Comparison of ENCODE assay signal across 14 cellular contexts in genomic region chr11:61551630-61552029, GRCh38. TPM values are rescaled to one million over a fixed set of nuclear protein-coding genes. Genes with fewer than 3 reads are reported as not detected.
DNase-seq lines count a peak whose midpoint lies in the region; ATAC-seq and TF ChIP-seq lines count a peak whose summit lies in the region.
"Had no signal": no experiment of that assay in that cellular context is flagged by ENCODE, and none has a peak within 500 bp of the region (broad histone marks: within the 10 kb centered on the region; RNA-seq: fewer than 3 reads in every experiment).

No MANE protein-coding gene starts in this region.

- CTCF ChIA-PET in PC-3 (lab: Charles Lee): no interaction called here

- no peaks in the 10 kb centered on the region for H3K9me2 ChIP-seq in PC-3 (replicated peaks; ENCODE audit: low read length)

- no peaks in the 10 kb centered on the region for H3K36me3 Mint-ChIP-seq in activated T-cell treated with anti-CD3 and anti-CD28 coated beads, Interleukin-2, amount 50 U/mL, for 4 hours (ENCODE audit: insufficient read depth)
- H3K36me3 Mint-ChIP-seq: activated CD8-positive, alpha-beta memory T cell treated with anti-CD3 and anti-CD28 coated beads, Interleukin-2, amount 10 ng/mL, durations not matched to agents 7 days and 5 days had no signal

- H3K27me3 Mint-ChIP-seq in activated T-cell treated with anti-CD3 and anti-CD28 coated beads, Interleukin-2, amount 50 U/mL, for 4 hours (ENCODE audit: low read depth): peaks cover 56% of the 10 kb centered on the region

- peak; percentile 81 for DNase-seq in Daoy (ENCODE audit: low read depth)
- DNase-seq in PC-3: peak; percentile 31
- peak; percentile 99 for DNase-seq in osteoblast (ENCODE audit: insufficient read length, low spot score, missing footprints)
- no peak for DNase-seq in amniotic stem cell (lab: John Stamatoyannopoulos, UW)
- no peak for DNase-seq in activated T-cell treated with anti-CD3 and anti-CD28 coated beads, Interleukin-2, amount 50 U/mL, for 4 hours
- DNase-seq: activated CD8-positive, alpha-beta memory T cell treated with anti-CD3 and anti-CD28 coated beads, Interleukin-2, amount 10 ng/mL, durations not matched to agents 7 days and 5 days; amygdala; CD4-positive, alpha-beta T cell; NCI-H2171; OCI-M1; small intestine had no signal

- POLR2A ChIA-PET in PC-3 (lab: Charles Lee; ENCODE audit: unreplicated experiment): no interaction called here

- no peak overlapping the region for H2AFZ ChIP-seq in PC-3 (ENCODE audit: low read length)
- H2AFZ ChIP-seq in osteoblast (ENCODE audit: low read length): peak overlapping the region; percentile 64

- no peaks in the 10 kb centered on the region for H3K9me3 Mint-ChIP-seq in activated T-cell treated with anti-CD3 and anti-CD28 coated beads, Interleukin-2, amount 50 U/mL, for 4 hours
- H3K9me3 Mint-ChIP-seq: CD4-positive, alpha-beta T cell had no signal

- no peaks in the 10 kb centered on the region for H3K9me3 ChIP-seq in PC-3 (ENCODE audit: low read length)
- H3K9me3 ChIP-seq in osteoblast (ENCODE audit: low read depth, low read length): no peaks in the 10 kb centered on the region

- H3K4me1 ChIP-seq in PC-3 (ENCODE audit: insufficient read depth, low read length): peaks cover 13% of the 10 kb centered on the region
- H3K4me1 ChIP-seq in osteoblast (ENCODE audit: insufficient read depth, low read length): peaks cover 18% of the 10 kb centered on the region

- H3K4me3 ChIP-seq in PC-3 (ENCODE audit: low read length) (no peak overlapping the region), osteoblast (ENCODE audit: insufficient read depth, low read length) (peak overlapping the region; percentile 55)

- no peak overlapping the region for H3K4me3 Mint-ChIP-seq in activated T-cell treated with anti-CD3 and anti-CD28 coated beads, Interleukin-2, amount 50 U/mL, for 4 hours
- H3K4me3 Mint-ChIP-seq: activated CD8-positive, alpha-beta memory T cell treated with anti-CD3 and anti-CD28 coated beads, Interleukin-2, amount 10 ng/mL, durations not matched to agents 7 days and 5 days; CD4-positive, alpha-beta T cell had no signal

- intact Hi-C loops in PC-3 (cut with micrococcal nuclease): no loop called here

- no TSS peak for BruUV-seq in PC-3 (replicated peaks; lab: Mats Ljungman, UMichigan)

- H3F3A ChIP-seq in PC-3 (ENCODE audit: low read length, unreplicated experiment): no peaks in the 10 kb centered on the region

- H3K36me3 ChIP-seq in PC-3 (ENCODE audit: low read depth, low read length): no peaks in the 10 kb centered on the region
- no peaks in the 10 kb centered on the region for H3K36me3 ChIP-seq in osteoblast (ENCODE audit: insufficient read depth, low read length)

- no peak; the same call in 1 of the 2 replicates for ATAC-seq in PC-3
- ATAC-seq in esophagus mucosa: peak; percentile 21
- ATAC-seq in activated T-cell treated with anti-CD3 and anti-CD28 coated beads, Interleukin-2, amount 50 U/mL, for 4 hours: no peak
- ATAC-seq in GM21390 (IDR thresholded peaks at IDR 0.05; ENCODE audit: unreplicated experiment): no peak
- ATAC-seq in HG02885 (IDR thresholded peaks at IDR 0.05; ENCODE audit: poor library complexity, unreplicated experiment): no peak
- ATAC-seq: activated CD8-positive, alpha-beta memory T cell treated with anti-CD3 and anti-CD28 coated beads, Interleukin-2, amount 10 ng/mL, durations not matched to agents 7 days and 5 days had no signal

- H3K4me1 Mint-ChIP-seq in activated T-cell treated with anti-CD3 and anti-CD28 coated beads, Interleukin-2, amount 50 U/mL, for 4 hours (ENCODE audit: low read depth): peaks cover 11% of the 10 kb centered on the region
- H3K4me1 Mint-ChIP-seq: activated CD8-positive, alpha-beta memory T cell treated with anti-CD3 and anti-CD28 coated beads, Interleukin-2, amount 10 ng/mL, durations not matched to agents 7 days and 5 days had no signal

- no peaks in the 10 kb centered on the region for H4K20me1 ChIP-seq in PC-3 (ENCODE audit: low read length)
- no peaks in the 10 kb centered on the region for H4K20me1 ChIP-seq in osteoblast (ENCODE audit: insufficient read depth, low read length)

- H3K27ac ChIP-seq in PC-3 (ENCODE audit: low read length) (no peak overlapping the region), osteoblast (ENCODE audit: low read depth, low read length) (peak overlapping the region; percentile 53)

- H3K27me3 ChIP-seq in PC-3 (ENCODE audit: low read length) (no peaks in the 10 kb centered on the region), osteoblast (ENCODE audit: insufficient read depth, low read length) (peaks cover 26% of the 10 kb centered on the region)

- H3K4me2 ChIP-seq in PC-3 (ENCODE audit: low read length) (no peak overlapping the region), osteoblast (ENCODE audit: insufficient read depth, low read length) (peak overlapping the region; percentile 64)

- H3K9ac ChIP-seq in PC-3 (ENCODE audit: low read length): no peak overlapping the region

- no peaks in the 10 kb centered on the region for H3K79me2 ChIP-seq in PC-3 (ENCODE audit: low read length)
- H3K79me2 ChIP-seq in osteoblast (ENCODE audit: insufficient read depth, low read length): no peaks in the 10 kb centered on the region

- TF ChIP-seq CTCF in PC-3 (conservative IDR thresholded peaks at IDR 0.05; ENCODE audit: low read depth, low read length) (no peak), osteoblast (IDR thresholded peaks at IDR 0.05; ENCODE audit: extremely low read depth, low read depth, low read length) (no peak)

RNA-seq across cellular contexts. Expression of gene SYT7, which starts 29.2 kb away (rescaled TPM):
- 0.34 and 0.77 TPM in 2 replicates for total RNA-seq in Daoy (2014; rRNA removed; shearing (Covaris generic))
- 21.5 and 23.2 TPM in 2 replicates for total RNA-seq in PC-3 (2014; rRNA removed)
- 3.6 TPM for total RNA-seq in esophagus mucosa
- total RNA-seq in osteoblast: 3.6 and 6.8 TPM in 2 replicates
- total RNA-seq in activated T-cell treated with anti-CD3 and anti-CD28 coated beads, Interleukin-2, amount 50 U/mL, for 4 hours: under 1 TPM; 0.35 to 0.66 (median 0.38) TPM
- total RNA-seq: activated CD8-positive, alpha-beta memory T cell treated with anti-CD3 and anti-CD28 coated beads, Interleukin-2, amount 10 ng/mL, durations not matched to agents 7 days and 5 days; CD4-positive, alpha-beta T cell had no signal

RNA-seq across cellular contexts. Expression of gene LRRC10B, which starts 43.1 kb away (rescaled TPM):
- 0.23 and 1.8 TPM in 2 replicates for total RNA-seq in Daoy (2014; rRNA removed; shearing (Covaris generic))
- total RNA-seq in PC-3 (2014; rRNA removed) (0.55 TPM in 1 of 2 replicates, not detected in the other), esophagus mucosa (0.12 TPM), osteoblast (under 0.01 TPM in 2 replicates)
- total RNA-seq in activated T-cell treated with anti-CD3 and anti-CD28 coated beads, Interleukin-2, amount 50 U/mL, for 4 hours: not detected
- total RNA-seq: CD4-positive, alpha-beta T cell had no signal

Comparison
In these comparisons a context has a peak if more than half of its experiments do, and no peak if none do; other contexts are left out.
1. DNase-seq: peak in Daoy (single experiment), PC-3 (single experiment) and osteoblast (single experiment); none in amniotic stem cell (single experiment) and activated T-cell treated with anti-CD3 and anti-CD28 coated beads, Interleukin-2, amount 50 U/mL, for 4 hours (single experiment).